16 cellular contexts compared by ENCODE assay signal in genomic region chr16:53484542-53484941, GRCh38. TPM values are rescaled to one million over a fixed set of nuclear protein-coding genes. Genes with fewer than 3 reads are reported as not detected.
DNase-seq lines count a peak whose midpoint lies in the region; ATAC-seq, FAIRE-seq and TF ChIP-seq lines count a peak whose summit lies in the region.
"Had no signal": no experiment of that assay in that cellular context is flagged by ENCODE, and none has a peak within 500 bp of the region (broad histone marks: within the 10 kb centered on the region; RNA-seq: fewer than 3 reads in every experiment).

No MANE protein-coding gene starts in this region.

- peaks cover 24 to 65% of the 10 kb centered on the region in 2 experiments for H3K36me3 ChIP-seq in HepG2 (replicated peaks in 1 of 2; ENCODE audit: control insufficient read depth in 1 of 2, insufficient read depth in 2 of 2, low read length in 2 of 2)
- H3K36me3 ChIP-seq in right lobe of liver, result peaks cover 0 to 41% (median 18%) of the 10 kb centered on the region in 4 donors
- peaks cover 0 to 38% of the 10 kb centered on the region in 2 donors for H3K36me3 ChIP-seq in body of pancreas (replicated peaks in 1 of 2; ENCODE audit: insufficient read depth in 1 of 2, low read depth in 2 of 2)

- TF ChIP-seq EP300 in HepG2 (IDR thresholded peaks at IDR 0.05; ENCODE audit: low read depth in 2 of 2, low read length in 2 of 2) (no peak), HepG2 (CRISPR knock-in tag; IDR thresholded peaks at IDR 0.05; ENCODE audit: borderline replicate concordance) (no peak)

- no peak for DNase-seq in activated naive CD4-positive, alpha-beta T cell treated with anti-CD3 and anti-CD28 coated beads, Interleukin-2, amount 10 ng/mL, durations not matched to agents 7 days and 5 days
- DNase-seq in activated naive CD4-positive, alpha-beta T cell treated with anti-CD3 and anti-CD28 coated beads, Interleukin-2, amount 50 U/mL, for 16 hours, result no peak
- no peak for DNase-seq in HepG2 (ENCODE audit: low spot score)
- DNase-seq in right lobe of liver, result no peak
- DNase-seq in fibroblast of peridontal ligament (ENCODE audit: extremely low read depth), result peak; percentile 13
- no peak for DNase-seq in HEK293T (ENCODE audit: extremely low spot score)
- no peak for DNase-seq in stimulated activated CD8-positive, alpha-beta memory T cell treated with anti-CD3 and anti-CD28 coated beads, Interleukin-4, amount 100 ng/mL, for 48 hours
- DNase-seq in body of pancreas, result no peak
- DNase-seq: 8988T, AML-193, DND-41, GDM1, H7 had no signal

- peak; percentile 8 for FAIRE-seq in HepG2 (lab: Jason Lieb, UNC)
- FAIRE-seq: GM12892 had no signal

- H3K36me3 Mint-ChIP-seq in activated naive CD4-positive, alpha-beta T cell treated with anti-CD3 and anti-CD28 coated beads, Interleukin-2, amount 10 ng/mL, durations not matched to agents 7 days and 5 days, result peaks cover 93% of the 10 kb centered on the region

- intact Hi-C loops in HepG2 (cut with micrococcal nuclease; ENCODE audit: unreplicated experiment) (no loop called here), right lobe of liver (cut with DNase I) (no loop called here), body of pancreas (cut with DNase I) (no loop called here)

- TF ChIP-seq RAD21 in HepG2 (CRISPR knock-in tag; IDR thresholded peaks at IDR 0.05), result no peak

- H2AFZ ChIP-seq in HepG2 (ENCODE audit: low read length), result no peak overlapping the region
- H2AFZ ChIP-seq: GM23338 had no signal

- H3K27ac ChIP-seq in HepG2 (ENCODE audit: extremely low read length, insufficient read depth, low read length) (no peak overlapping the region), right lobe of liver (no peak overlapping the region), body of pancreas (no peak overlapping the region)
- H3K27ac ChIP-seq: BLaER1 had no signal

- no peaks in the 10 kb centered on the region for H4K20me1 ChIP-seq in HepG2 (ENCODE audit: insufficient read depth, low read length)

- ATAC-seq in HepG2, result no peak
- no peak for ATAC-seq in right lobe of liver
- no peak for ATAC-seq in body of pancreas
- ATAC-seq: GM23338 had no signal

- H3K4me3 Mint-ChIP-seq in activated naive CD4-positive, alpha-beta T cell treated with anti-CD3 and anti-CD28 coated beads, Interleukin-2, amount 10 ng/mL, durations not matched to agents 7 days and 5 days, result no peak overlapping the region
- H3K4me3 Mint-ChIP-seq: GM23338 had no signal

- POLR2A ChIA-PET in HepG2 (lab: Yijun Ruan, JAX), result no interaction called here
- POLR2A ChIA-PET in HEK293T (lab: Yijun Ruan, JAX), result no interaction called here

- no peak overlapping the region for H3K4me2 ChIP-seq in HepG2 (ENCODE audit: low read depth, low read length)
- H3K4me2 ChIP-seq: BLaER1, GM23338 had no signal

- 98% methylated on average over 2 of the region's 2 CpGs for WGBS in HepG2 (ENCODE audit: low lambda C conversion rate)
- 100% methylated on average over 2 of the region's 2 CpGs for WGBS in right lobe of liver (ENCODE audit: insufficient coverage, low coverage, low lambda C conversion rate, missing lambda C conversion rate)
- 94 to 97% methylated on average over 2 of the region's 2 CpGs for WGBS in body of pancreas, 2 donors

- BruUV-seq in HepG2 (replicated peaks; lab: Mats Ljungman, UMichigan), result no TSS peak

- H3K4me1 Mint-ChIP-seq in activated naive CD4-positive, alpha-beta T cell treated with anti-CD3 and anti-CD28 coated beads, Interleukin-2, amount 10 ng/mL, durations not matched to agents 7 days and 5 days, result peaks cover 8% of the 10 kb centered on the region
- H3K4me1 Mint-ChIP-seq: GM23338 had no signal

- peak overlapping the region; percentile 42 for H3K27ac Mint-ChIP-seq in activated naive CD4-positive, alpha-beta T cell treated with anti-CD3 and anti-CD28 coated beads, Interleukin-2, amount 10 ng/mL, durations not matched to agents 7 days and 5 days
- H3K27ac Mint-ChIP-seq: GM23338 had no signal

- H3K4me3 ChIP-seq in HepG2 (replicated peaks in 1 of 3; ENCODE audit: insufficient read depth in 1 of 3, low read depth in 2 of 3, low read length in 3 of 3) (no peak overlapping the region), right lobe of liver (no peak overlapping the region), body of pancreas (no peak overlapping the region)
- H3K4me3 ChIP-seq: BLaER1, GM23338 had no signal

- H3K9me3 Mint-ChIP-seq in activated naive CD4-positive, alpha-beta T cell treated with anti-CD3 and anti-CD28 coated beads, Interleukin-2, amount 10 ng/mL, durations not matched to agents 7 days and 5 days, result peaks cover 23% of the 10 kb centered on the region

- H3K4me1 ChIP-seq in HepG2 (ENCODE audit: insufficient read depth, low read length), result no peaks in the 10 kb centered on the region
- peaks cover 0 to 10% (median 3%) of the 10 kb centered on the region in 4 donors for H3K4me1 ChIP-seq in right lobe of liver
- H3K4me1 ChIP-seq in body of pancreas, result no peaks in the 10 kb centered on the region
- H3K4me1 ChIP-seq: BLaER1 had no signal

- H3K79me2 ChIP-seq in HepG2 (ENCODE audit: insufficient read depth, low read length), result no peaks in the 10 kb centered on the region

- no peaks in the 10 kb centered on the region for H3K27me3 Mint-ChIP-seq in activated naive CD4-positive, alpha-beta T cell treated with anti-CD3 and anti-CD28 coated beads, Interleukin-2, amount 10 ng/mL, durations not matched to agents 7 days and 5 days

- peaks cover 13% of the 10 kb centered on the region for H3K9me3 ChIP-seq in HepG2 (ENCODE audit: low read length)
- H3K9me3 ChIP-seq in right lobe of liver, result no peaks in the 10 kb centered on the region
- no peaks in the 10 kb centered on the region for H3K9me3 ChIP-seq in body of pancreas
- H3K9me3 ChIP-seq: BLaER1 had no signal

- CTCF ChIA-PET in activated naive CD4-positive, alpha-beta T cell treated with anti-CD3 and anti-CD28 coated beads, Interleukin-2, amount 10 ng/mL, durations not matched to agents 7 days and 5 days (lab: Charles Lee), result interaction anchor here (1.6 kb wide), 1 partner anchor 10 kb away, joined by 4 read pairs; no protein-coding TSS in a partner anchor
- CTCF ChIA-PET in HepG2 (lab: Yijun Ruan, JAX; ENCODE audit: low intra/inter-chr PET ratio, low total read pairs), result no interaction called here
- CTCF ChIA-PET in HEK293T (lab: Yijun Ruan, JAX), result no interaction called here

- no peak for TF ChIP-seq CTCF in HepG2 (CRISPR knock-in tag; IDR thresholded peaks at IDR 0.05)
- TF ChIP-seq CTCF in right lobe of liver (IDR thresholded peaks at IDR 0.05), result no peak
- TF ChIP-seq CTCF in body of pancreas (IDR thresholded peaks at IDR 0.05), result no peak

- no peak for TF ChIP-seq POLR2A in HepG2 (IDR thresholded peaks at IDR 0.05; ENCODE audit: insufficient read depth in 1 of 2, low read depth in 2 of 2, low read length in 2 of 2)
- TF ChIP-seq POLR2A in right lobe of liver (IDR thresholded peaks at IDR 0.05), result no peak
- TF ChIP-seq POLR2A in body of pancreas (IDR thresholded peaks at IDR 0.05), result no peak

- in situ Hi-C loops in HepG2 (cut with HindIII; ENCODE audit: extremely low pct_ligation_motif_present, low pct_unique_long_range_greater_than_20kb), result no loop called here

- no peak overlapping the region for H3K9ac ChIP-seq in HepG2 (ENCODE audit: insufficient read depth, low read depth, low read length)
- H3K9ac ChIP-seq: BLaER1 had no signal

- H3K27me3 ChIP-seq in HepG2 (ENCODE audit: control insufficient read depth in 1 of 2, insufficient read depth in 2 of 2, low read length in 2 of 2) (no peaks in the 10 kb centered on the region), right lobe of liver (no peaks in the 10 kb centered on the region), body of pancreas (no peaks in the 10 kb centered on the region)
- H3K27me3 ChIP-seq: BLaER1 had no signal

RNA-seq across cellular contexts. Expression of gene AKTIP, which starts 18.5 kb away (rescaled TPM):
- total RNA-seq in HepG2 (2016; rRNA removed; fragmentation: Illumina TruSeq; extraction: Trizol) (28.8 and 30.1 TPM in 2 replicates), right lobe of liver (10 to 100 TPM; 23.3 to 42.4 (median 26.5) TPM), body of pancreas (10 to 100 TPM; 32.2 to 40.5 TPM)
- 18.8 and 20.7 TPM in 2 replicates for total RNA-seq in HepG2 (2016; cell fraction: cytosol; rRNA removed; fragmentation: Illumina TruSeq; extraction: Trizol; ENCODE audit: low read depth)
- total RNA-seq in HepG2 (2016; cell fraction: insoluble cytoplasmic fraction; rRNA removed; fragmentation: Illumina TruSeq; extraction: Trizol), result 24.2 and 33.8 TPM in 2 replicates
- total RNA-seq in HepG2 (2016; cell fraction: membrane; rRNA removed; fragmentation: Illumina TruSeq; extraction: Trizol), result 35.6 and 35.7 TPM in 2 replicates
- total RNA-seq in HepG2 (2016; cell fraction: nucleus; rRNA removed; fragmentation: Illumina TruSeq; extraction: Trizol), result 28.0 and 29.0 TPM in 2 replicates
- 45.6 and 49.0 TPM in 2 replicates for polyA plus RNA-seq in HepG2 (2011; rRNA removed)
- polyA plus RNA-seq in HepG2 (2011; cell fraction: cytosol; rRNA removed), result 19.8 and 29.5 TPM in 2 replicates
- 68.8 and 72.6 TPM in 2 replicates for polyA plus RNA-seq in HepG2 (2011; cell fraction: nucleus; rRNA removed)
- 28.1 and 33.7 TPM in 2 replicates for polyA plus RNA-seq in HepG2 (2012)
- polyA plus RNA-seq in HepG2 (2016; cell fraction: cytosol; fragmentation: Illumina TruSeq; extraction: Trizol; ENCODE audit: low read depth), result 22.4 and 30.5 TPM in 2 replicates
- 30.0 and 31.0 TPM in 2 replicates for polyA plus RNA-seq in HepG2 (2016; cell fraction: insoluble cytoplasmic fraction; fragmentation: Illumina TruSeq; extraction: Trizol; ENCODE audit: low read depth)
- polyA plus RNA-seq in HepG2 (2016; cell fraction: membrane; fragmentation: Illumina TruSeq; extraction: Trizol; ENCODE audit: low read depth), result 35.3 and 37.7 TPM in 2 replicates
- polyA plus RNA-seq in HepG2 (2016; cell fraction: nucleus; fragmentation: Illumina TruSeq; extraction: Trizol; ENCODE audit: insufficient read depth, low read depth), result 58.4 and 63.0 TPM in 2 replicates
- 19.4 and 24.5 TPM in 2 replicates for polyA minus RNA-seq in HepG2 (2011; rRNA and poly(A)+ RNA removed; ENCODE audit: low replicate concordance)
- 15.7 and 17.4 TPM in 2 replicates for polyA minus RNA-seq in HepG2 (2011; cell fraction: cytosol; rRNA and poly(A)+ RNA removed)
- polyA minus RNA-seq in HepG2 (2011; cell fraction: nucleus; rRNA and poly(A)+ RNA removed), result 43.4 and 69.0 TPM in 2 replicates

RNA-seq across cellular contexts. Expression of gene RBL2, which starts 50.3 kb away (rescaled TPM):
- total RNA-seq in HepG2 (2016; rRNA removed; fragmentation: Illumina TruSeq; extraction: Trizol) (35.3 and 41.2 TPM in 2 replicates), right lobe of liver (10 to 100 TPM; 26.3 to 63.1 (median 38.8) TPM), body of pancreas (100 to 1,000 TPM in 1 of 2 donors, 10 to 100 TPM in 1; 82.7 to 114 TPM)
- 15.8 and 17.4 TPM in 2 replicates for total RNA-seq in HepG2 (2016; cell fraction: cytosol; rRNA removed; fragmentation: Illumina TruSeq; extraction: Trizol; ENCODE audit: low read depth)
- total RNA-seq in HepG2 (2016; cell fraction: insoluble cytoplasmic fraction; rRNA removed; fragmentation: Illumina TruSeq; extraction: Trizol), result 35.0 and 41.3 TPM in 2 replicates
- 24.6 and 30.8 TPM in 2 replicates for total RNA-seq in HepG2 (2016; cell fraction: membrane; rRNA removed; fragmentation: Illumina TruSeq; extraction: Trizol)
- 63.6 and 68.6 TPM in 2 replicates for total RNA-seq in HepG2 (2016; cell fraction: nucleus; rRNA removed; fragmentation: Illumina TruSeq; extraction: Trizol)
- polyA plus RNA-seq in HepG2 (2011; rRNA removed), result 58.6 and 60.9 TPM in 2 replicates
- 19.8 and 24.5 TPM in 2 replicates for polyA plus RNA-seq in HepG2 (2011; cell fraction: cytosol; rRNA removed)
- 142 and 145 TPM in 2 replicates for polyA plus RNA-seq in HepG2 (2011; cell fraction: nucleus; rRNA removed)
- 30.2 and 36.7 TPM in 2 replicates for polyA plus RNA-seq in HepG2 (2012)
- 1.3 TPM in 2 replicates for polyA plus RNA-seq in HepG2 (2016; cell fraction: cytosol; fragmentation: Illumina TruSeq; extraction: Trizol; ENCODE audit: low read depth)
- polyA plus RNA-seq in HepG2 (2016; cell fraction: insoluble cytoplasmic fraction; fragmentation: Illumina TruSeq; extraction: Trizol; ENCODE audit: low read depth), result 28.7 and 29.8 TPM in 2 replicates
- polyA plus RNA-seq in HepG2 (2016; cell fraction: membrane; fragmentation: Illumina TruSeq; extraction: Trizol; ENCODE audit: low read depth), result 6.9 and 7.0 TPM in 2 replicates
- polyA plus RNA-seq in HepG2 (2016; cell fraction: nucleus; fragmentation: Illumina TruSeq; extraction: Trizol; ENCODE audit: insufficient read depth, low read depth), result 82.3 and 82.9 TPM in 2 replicates
- polyA minus RNA-seq in HepG2 (2011; rRNA and poly(A)+ RNA removed; ENCODE audit: low replicate concordance), result 43.8 and 49.7 TPM in 2 replicates
- polyA minus RNA-seq in HepG2 (2011; cell fraction: cytosol; rRNA and poly(A)+ RNA removed), result 26.5 and 29.1 TPM in 2 replicates
- polyA minus RNA-seq in HepG2 (2011; cell fraction: nucleus; rRNA and poly(A)+ RNA removed), result 122 and 132 TPM in 2 replicates
